In genomic region chr20:62209850-62210495, GRCh38 we compare ENCODE assay signal across 1 cellular context.
TF ChIP-seq lines count a peak whose summit lies in the region.

No MANE protein-coding gene starts in this region.

TF ChIP-seq in SK-N-SH treated with all-trans-retinoic acid at 6 μM for 48 hours, 23 proteins besides CTCF, POLR2A, EP300 and RAD21 (continued from another document):
- TF ChIP-seq OSR1 (CRISPR knock-in tag; IDR thresholded peaks at IDR 0.05) (no peak), TOX (CRISPR knock-in tag; IDR thresholded peaks at IDR 0.05; ENCODE audit: borderline replicate concordance) (no peak), POU6F1 (CRISPR knock-in tag; IDR thresholded peaks at IDR 0.05; ENCODE audit: borderline replicate concordance, low read depth) (no peak), CSDC2 (CRISPR knock-in tag; IDR thresholded peaks at IDR 0.05) (no peak), ZC3H10 (CRISPR knock-in tag; IDR thresholded peaks at IDR 0.05) (no peak), RARB (CRISPR knock-in tag; IDR thresholded peaks at IDR 0.05) (no peak), ESRRG (CRISPR knock-in tag; IDR thresholded peaks at IDR 0.05) (no peak), ZFP30 (CRISPR knock-in tag; IDR thresholded peaks at IDR 0.05) (no peak)
